11 cellular contexts compared by ENCODE assay signal in genomic region chr3:127135241-127136023, GRCh38. TPM values are rescaled to one million over a fixed set of nuclear protein-coding genes. Genes with fewer than 3 reads are reported as not detected.
A peak's percentile ranks its signal among the peaks of the same experiment; 100 is the strongest.
DNase-seq lines count a peak whose midpoint lies in the region; ATAC-seq, FAIRE-seq and TF ChIP-seq lines count a peak whose summit lies in the region.
"Had no signal": no experiment of that assay in that cellular context is flagged by ENCODE, and none has a peak within 500 bp of the region (broad histone marks: within the 10 kb centered on the region; RNA-seq: fewer than 3 reads in every experiment).

No MANE protein-coding gene starts in this region.

- peaks cover 2% of the 10 kb centered on the region for H3K4me1 Mint-ChIP-seq in activated CD4-positive, alpha-beta memory T cell treated with anti-CD3 and anti-CD28 coated beads for 36 hours (ENCODE audit: low read depth)
- no peaks in the 10 kb centered on the region for H3K4me1 Mint-ChIP-seq in activated CD4-positive, alpha-beta memory T cell treated with anti-CD3 and anti-CD28 coated beads, Interleukin-2, amount 10 ng/mL, durations not matched to agents 7 days and 5 days
- H3K4me1 Mint-ChIP-seq: activated B cell treated with CpG ODN at 0.5 μM for 24 hours had no signal

- intact Hi-C loops in activated CD4-positive, alpha-beta memory T cell treated with anti-CD3 and anti-CD28 coated beads for 36 hours (cut with micrococcal nuclease) = no loop called here
- intact Hi-C loops in spleen (cut with DNase I; ENCODE audit: low total_unique reads) = no loop called here

- H3K36me3 ChIP-seq in keratinocyte (ENCODE audit: control insufficient read depth in 2 of 2, extremely low read depth in 1 of 2, insufficient read depth in 2 of 2, low read length in 2 of 2) (no peaks in the 10 kb centered on the region), thoracic aorta (no peaks in the 10 kb centered on the region), spleen (no peaks in the 10 kb centered on the region)

- no peak overlapping the region for H3K9ac ChIP-seq in keratinocyte (ENCODE audit: control insufficient read depth, extremely low read depth, insufficient read depth, low read length)

- peaks cover 5% of the 10 kb centered on the region for H3K4me1 ChIP-seq in keratinocyte (ENCODE audit: control insufficient read depth, extremely low read depth, insufficient read depth, low read length)
- peaks cover 3 to 19% of the 10 kb centered on the region in 2 donors for H3K4me1 ChIP-seq in thoracic aorta (ENCODE audit: control insufficient read depth in 1 of 2, low read depth in 2 of 2)
- peaks cover 0 to 21% (median 11%) of the 10 kb centered on the region in 6 donors for H3K4me1 ChIP-seq in spleen

- dilution Hi-C loops in keratinocyte (cut with MboI; ENCODE audit: extremely low pct_ligation_motif_present, low sequenced_read_pairs) = no loop called here

- H3K27ac ChIP-seq in keratinocyte (ENCODE audit: control insufficient read depth, insufficient read depth, low read length) (no peak overlapping the region), thoracic aorta (no peak overlapping the region), spleen (peak overlapping the region in 2 of 8 donors; percentile 22 to 34)

- TF ChIP-seq CTCF in keratinocyte (optimal IDR thresholded peaks at IDR 0.05 in 1 of 3, IDR thresholded peaks at IDR 0.05 in 1 of 3, conservative IDR thresholded peaks at IDR 0.05 in 1 of 3; ENCODE audit: extremely low read depth in 1 of 3, insufficient read depth in 2 of 3, low read length in 3 of 3) (no peak), thoracic aorta (IDR thresholded peaks at IDR 0.05) (no peak), spleen (IDR thresholded peaks at IDR 0.05 in 8 of 11, conservative IDR thresholded peaks at IDR 0.05 in 3 of 11) (no peak)

- no peaks in the 10 kb centered on the region for H3K79me2 ChIP-seq in keratinocyte (ENCODE audit: control insufficient read depth, insufficient read depth, low read length)

- CTCF ChIA-PET in activated CD4-positive, alpha-beta memory T cell treated with anti-CD3 and anti-CD28 coated beads for 36 hours (lab: Charles Lee) = no interaction called here
- CTCF ChIA-PET in activated CD4-positive, alpha-beta memory T cell treated with anti-CD3 and anti-CD28 coated beads, Interleukin-2, amount 10 ng/mL, durations not matched to agents 7 days and 5 days (lab: Charles Lee) = no interaction called here

- H3K36me3 Mint-ChIP-seq in activated CD4-positive, alpha-beta memory T cell treated with anti-CD3 and anti-CD28 coated beads for 36 hours = no peaks in the 10 kb centered on the region
- no peaks in the 10 kb centered on the region for H3K36me3 Mint-ChIP-seq in activated CD4-positive, alpha-beta memory T cell treated with anti-CD3 and anti-CD28 coated beads, Interleukin-2, amount 10 ng/mL, durations not matched to agents 7 days and 5 days (ENCODE audit: low read depth)
- H3K36me3 Mint-ChIP-seq: CD4-positive, CD25-positive, alpha-beta regulatory T cell had no signal

- no peak for TF ChIP-seq POLR2A in spleen (IDR thresholded peaks at IDR 0.05)

- H3K27me3 Mint-ChIP-seq in activated CD4-positive, alpha-beta memory T cell treated with anti-CD3 and anti-CD28 coated beads for 36 hours = peaks cover 39% of the 10 kb centered on the region
- peaks cover 20% of the 10 kb centered on the region for H3K27me3 Mint-ChIP-seq in activated CD4-positive, alpha-beta memory T cell treated with anti-CD3 and anti-CD28 coated beads, Interleukin-2, amount 10 ng/mL, durations not matched to agents 7 days and 5 days

- no peak for ATAC-seq in thoracic aorta (ENCODE audit: insufficient number of reproducible peaks, low FRiP score, low read depth)
- ATAC-seq in GM21786 (IDR thresholded peaks at IDR 0.05; ENCODE audit: unreplicated experiment) = no peak
- ATAC-seq in HG02885 (IDR thresholded peaks at IDR 0.05; ENCODE audit: poor library complexity, unreplicated experiment) = no peak

- peaks cover 44% of the 10 kb centered on the region for H3K27me3 ChIP-seq in keratinocyte (ENCODE audit: control insufficient read depth, extremely low read depth, insufficient read depth, low read length)
- H3K27me3 ChIP-seq in thoracic aorta (replicated peaks; ENCODE audit: insufficient read depth) = no peaks in the 10 kb centered on the region
- peaks cover 0 to 81% (median 10%) of the 10 kb centered on the region in 7 donors for H3K27me3 ChIP-seq in spleen (replicated peaks in 1 of 7)

- WGBS in spleen, 5 donors = 7 to 13% (median 12%) methylated on average over 45 to 58 of the region's 58 CpGs

- peak overlapping the region in 2 of 3 experiments; percentile 11 to 46 for H3K4me3 ChIP-seq in keratinocyte (ENCODE audit: control insufficient read depth in 2 of 3, extremely low read depth in 1 of 3, insufficient read depth in 2 of 3, low read depth in 1 of 3, low read length in 3 of 3)
- H3K4me3 ChIP-seq in thoracic aorta = peak overlapping the region; percentile 63
- H3K4me3 ChIP-seq in spleen = peak overlapping the region in 2 of 8 donors; percentile 8 to 37

- no peak overlapping the region for H3K27ac Mint-ChIP-seq in activated CD4-positive, alpha-beta memory T cell treated with anti-CD3 and anti-CD28 coated beads for 36 hours
- H3K27ac Mint-ChIP-seq in activated CD4-positive, alpha-beta memory T cell treated with anti-CD3 and anti-CD28 coated beads, Interleukin-2, amount 10 ng/mL, durations not matched to agents 7 days and 5 days = no peak overlapping the region
- H3K27ac Mint-ChIP-seq: activated B cell treated with CpG ODN at 0.5 μM for 24 hours; CD4-positive, CD25-positive, alpha-beta regulatory T cell had no signal

- H3K9me3 ChIP-seq in keratinocyte (ENCODE audit: control insufficient read depth, low read depth, low read length) (no peaks in the 10 kb centered on the region), thoracic aorta (no peaks in the 10 kb centered on the region), spleen (no peaks in the 10 kb centered on the region)

- no peaks in the 10 kb centered on the region for H3K9me3 Mint-ChIP-seq in activated CD4-positive, alpha-beta memory T cell treated with anti-CD3 and anti-CD28 coated beads for 36 hours
- H3K9me3 Mint-ChIP-seq in activated CD4-positive, alpha-beta memory T cell treated with anti-CD3 and anti-CD28 coated beads, Interleukin-2, amount 10 ng/mL, durations not matched to agents 7 days and 5 days = no peaks in the 10 kb centered on the region
- H3K9me3 Mint-ChIP-seq: activated B cell treated with CpG ODN at 0.5 μM for 24 hours had no signal

- peak overlapping the region; percentile 50 for H3K4me2 ChIP-seq in keratinocyte (ENCODE audit: control insufficient read depth, extremely low read depth, insufficient read depth, low read depth, low read length)

- no peaks in the 10 kb centered on the region for H3K9me1 ChIP-seq in keratinocyte (ENCODE audit: control insufficient read depth, extremely low read depth, insufficient read depth, low read length)

- POLR2A ChIA-PET in activated CD4-positive, alpha-beta memory T cell treated with anti-CD3 and anti-CD28 coated beads for 36 hours (lab: Charles Lee) = no interaction called here
- POLR2A ChIA-PET in activated CD4-positive, alpha-beta memory T cell treated with anti-CD3 and anti-CD28 coated beads, Interleukin-2, amount 10 ng/mL, durations not matched to agents 7 days and 5 days (lab: Charles Lee) = no interaction called here

- no peak overlapping the region for H3K4me3 Mint-ChIP-seq in activated CD4-positive, alpha-beta memory T cell treated with anti-CD3 and anti-CD28 coated beads for 36 hours
- H3K4me3 Mint-ChIP-seq in activated CD4-positive, alpha-beta memory T cell treated with anti-CD3 and anti-CD28 coated beads, Interleukin-2, amount 10 ng/mL, durations not matched to agents 7 days and 5 days = no peak overlapping the region
- H3K4me3 Mint-ChIP-seq: activated B cell treated with CpG ODN at 0.5 μM for 24 hours; CD4-positive, CD25-positive, alpha-beta regulatory T cell had no signal

- DNase-seq in activated CD4-positive, alpha-beta memory T cell treated with anti-CD3 and anti-CD28 coated beads for 36 hours = peak; percentile 41
- DNase-seq in activated CD4-positive, alpha-beta memory T cell treated with anti-CD3 and anti-CD28 coated beads, Interleukin-2, amount 10 ng/mL, durations not matched to agents 7 days and 5 days = no peak
- DNase-seq in astrocyte of the hippocampus (ENCODE audit: low read depth, low spot score) (peak; percentile 39), keratinocyte (ENCODE audit: low read depth, low spot score) (no peak), thoracic aorta (ENCODE audit: low spot score) (no peak), spleen (no peak)
- DNase-seq: activated B cell treated with CpG ODN at 0.5 μM for 24 hours; CD4-positive, CD25-positive, alpha-beta regulatory T cell had no signal

- no peak overlapping the region for H2AFZ ChIP-seq in keratinocyte (ENCODE audit: control insufficient read depth, low read length)

- FAIRE-seq in keratinocyte (lab: Jason Lieb, UNC) = no peak

- H4K20me1 ChIP-seq in keratinocyte (ENCODE audit: control insufficient read depth, extremely low read depth, insufficient read depth, low read length) = no peaks in the 10 kb centered on the region

RNA-seq across cellular contexts. Expression of gene PRR23E, which starts 57.5 kb away (rescaled TPM):
- not detected for total RNA-seq in activated CD4-positive, alpha-beta memory T cell treated with anti-CD3 and anti-CD28 coated beads for 36 hours
- not detected for total RNA-seq in activated CD4-positive, alpha-beta memory T cell treated with anti-CD3 and anti-CD28 coated beads, Interleukin-2, amount 10 ng/mL, durations not matched to agents 7 days and 5 days
- polyA plus RNA-seq in keratinocyte (not detected in 3 replicates), spleen (not detected)
- not detected for polyA plus RNA-seq in keratinocyte (2011; ENCODE audit: low read depth)
- not detected in 2 replicates for polyA plus RNA-seq in keratinocyte (2011; cell fraction: cytosol; rRNA removed)
- not detected in 2 replicates for polyA plus RNA-seq in keratinocyte (2011; cell fraction: nucleus; rRNA removed)
- not detected in 2 replicates for polyA plus RNA-seq in keratinocyte (2012; ENCODE audit: low replicate concordance)
- not detected in 3 replicates for polyA minus RNA-seq in keratinocyte
- polyA minus RNA-seq in keratinocyte (2011; cell fraction: cytosol; rRNA and poly(A)+ RNA removed) = not detected
- polyA minus RNA-seq in keratinocyte (2011; cell fraction: nucleus; rRNA and poly(A)+ RNA removed) = not detected in 2 replicates
- total RNA-seq in thoracic aorta (not detected), spleen (not detected)
- total RNA-seq: activated B cell treated with CpG ODN at 0.5 μM for 24 hours; CD4-positive, CD25-positive, alpha-beta regulatory T cell; urinary bladder had no signal
- polyA plus RNA-seq: CD4-positive, CD25-positive, alpha-beta regulatory T cell; urinary bladder had no signal

Comparison
In these comparisons a context has a peak if more than half of its experiments do, and no peak if none do; other contexts are left out.
1. DNase-seq: peak in activated CD4-positive, alpha-beta memory T cell treated with anti-CD3 and anti-CD28 coated beads for 36 hours (single experiment) and astrocyte of the hippocampus (single experiment); none in activated CD4-positive, alpha-beta memory T cell treated with anti-CD3 and anti-CD28 coated beads, Interleukin-2, amount 10 ng/mL, durations not matched to agents 7 days and 5 days (single experiment), keratinocyte (single experiment), thoracic aorta (single experiment) and spleen (single experiment).